ENCODE assay signal across 9 cellular contexts in genomic region chr18:5463390-5463789, GRCh38.
DNase-seq lines count a peak whose midpoint lies in the region; ATAC-seq, FAIRE-seq and TF ChIP-seq lines count a peak whose summit lies in the region.
"Had no signal": no experiment of that assay in that cellular context is flagged by ENCODE, and none has a peak within 500 bp of the region (broad histone marks: within the 10 kb centered on the region; RNA-seq: fewer than 3 reads in every experiment).

No MANE protein-coding gene starts in this region.

- H3K4me1 ChIP-seq in HEK293 (ENCODE audit: control insufficient read depth, insufficient read depth, low read length) (peaks cover 20% of the 10 kb centered on the region), adrenal gland (replicated peaks in 1 of 2) (peaks cover 8 to 39% of the 10 kb centered on the region in 2 donors), small intestine (ENCODE audit: control insufficient read depth in 2 of 2, insufficient read depth in 1 of 2, low read depth in 1 of 2, low read length in 1 of 2) (peaks cover 0 to 1% of the 10 kb centered on the region in 2 donors)

- H3K27ac ChIP-seq in HEK293 (ENCODE audit: extremely low read depth, low read depth, low read length) = no peak overlapping the region
- H3K27ac ChIP-seq in adrenal gland = peak overlapping the region in 2 of 5 donors; percentile 10 to 74
- H3K27ac ChIP-seq in small intestine (ENCODE audit: low read depth in 1 of 2, low read length in 1 of 2) = peak overlapping the region in 1 of 2 donors; percentile 40

- intact Hi-C loops in adrenal gland (cut with DNase I) = loop anchor here in 1 of 2 donors (5.0 kb wide), 1 partner anchor 79 kb away; the partner anchor contains the start of gene EPB41L3
- intact Hi-C loops in left ventricle myocardium superior (cut with micrococcal nuclease) = no loop called here

- H3K36me3 ChIP-seq in HEK293 (ENCODE audit: control insufficient read depth in 2 of 2, insufficient read depth in 1 of 2, low read length in 2 of 2) (no peaks in the 10 kb centered on the region), adrenal gland (replicated peaks in 1 of 2) (no peaks in the 10 kb centered on the region), small intestine (ENCODE audit: control insufficient read depth in 2 of 2, insufficient read depth in 2 of 2, low read length in 2 of 2) (peaks cover 0 to 3% of the 10 kb centered on the region in 2 donors)
- H3K36me3 ChIP-seq: esophagus squamous epithelium had no signal

- POLR2A ChIA-PET in HEK293 (lab: Yijun Ruan, JAX) = no interaction called here

- no peak for TF ChIP-seq POLR2A in adrenal gland (IDR thresholded peaks at IDR 0.05)

- H3K27me3 ChIP-seq in adrenal gland = no peaks in the 10 kb centered on the region
- no peaks in the 10 kb centered on the region for H3K27me3 ChIP-seq in small intestine (ENCODE audit: control insufficient read depth in 2 of 2, insufficient read depth in 2 of 2, low read length in 2 of 2)
- H3K27me3 ChIP-seq: esophagus squamous epithelium had no signal

- H3K4me3 ChIP-seq in HEK293 (ENCODE audit: low read depth, low read length) (no peak overlapping the region), adrenal gland (no peak overlapping the region), small intestine (ENCODE audit: low read depth in 1 of 2, low read length in 2 of 2) (no peak overlapping the region)
- H3K4me3 ChIP-seq: esophagus squamous epithelium had no signal

- H3K9me3 ChIP-seq in HEK293 (ENCODE audit: control insufficient read depth, insufficient read depth, low read depth, low read length) (no peaks in the 10 kb centered on the region), adrenal gland (replicated peaks in 1 of 3) (no peaks in the 10 kb centered on the region), small intestine (ENCODE audit: control insufficient read depth, low read depth) (no peaks in the 10 kb centered on the region)
- H3K9me3 ChIP-seq: esophagus squamous epithelium had no signal

- no peak for FAIRE-seq in small intestine (lab: Jason Lieb, UNC)

- CTCF ChIA-PET in HEK293 (lab: Yijun Ruan, JAX) = interaction anchor here (0.7 kb wide), 1 partner anchor 380 kb away, joined by 4 read pairs; no protein-coding TSS in a partner anchor

- WGBS in adrenal gland, 4 donors = 51 to 72% (median 62%) methylated on average over 4 to 5 of the region's 5 CpGs
- WGBS in small intestine, 3 donors = 50 to 69% (median 68%) methylated on average over 5 of the region's 5 CpGs

- no peak for TF ChIP-seq CTCF in HEK293 (tag by site-specific recombination; IDR thresholded peaks at IDR 0.05)
- TF ChIP-seq CTCF in adrenal gland (IDR thresholded peaks at IDR 0.05) = no peak

- DNase-seq in adrenal gland (peak in 6 of 7 donors; percentile 54 to 80 (median 69)), left ventricle myocardium superior (peak; percentile 68), small intestine (peak; percentile 72), C1 segment of cervical spinal cord (lab: John Stamatoyannopoulos, UW) (no peak), NCI-H146 treated with DMSO at 0.1 percent for 48 hours (lab: John Stamatoyannopoulos, UW; ENCODE audit: unreplicated experiment) (no peak), NCI-H524 treated with DMSO at 0.1 percent for 48 hours (lab: John Stamatoyannopoulos, UW) (no peak)
- DNase-seq: esophagus squamous epithelium had no signal

- ATAC-seq in left ventricle myocardium superior (peak; percentile 95), HG03280 (IDR thresholded peaks at IDR 0.05; ENCODE audit: unreplicated experiment) (no peak)

TF ChIP-seq in HEK293, 187 proteins besides CTCF, POLR2A, EP300 and RAD21 (continues in another document):
- TF ChIP-seq ZNF37A (tag by site-specific recombination; IDR thresholded peaks at IDR 0.05) = no peak
- peak; percentile 24; the same call in 1 of the 2 replicates for TF ChIP-seq ZBTB17 (tag by site-specific recombination; IDR thresholded peaks at IDR 0.05)
- TF ChIP-seq, protein P1, sequence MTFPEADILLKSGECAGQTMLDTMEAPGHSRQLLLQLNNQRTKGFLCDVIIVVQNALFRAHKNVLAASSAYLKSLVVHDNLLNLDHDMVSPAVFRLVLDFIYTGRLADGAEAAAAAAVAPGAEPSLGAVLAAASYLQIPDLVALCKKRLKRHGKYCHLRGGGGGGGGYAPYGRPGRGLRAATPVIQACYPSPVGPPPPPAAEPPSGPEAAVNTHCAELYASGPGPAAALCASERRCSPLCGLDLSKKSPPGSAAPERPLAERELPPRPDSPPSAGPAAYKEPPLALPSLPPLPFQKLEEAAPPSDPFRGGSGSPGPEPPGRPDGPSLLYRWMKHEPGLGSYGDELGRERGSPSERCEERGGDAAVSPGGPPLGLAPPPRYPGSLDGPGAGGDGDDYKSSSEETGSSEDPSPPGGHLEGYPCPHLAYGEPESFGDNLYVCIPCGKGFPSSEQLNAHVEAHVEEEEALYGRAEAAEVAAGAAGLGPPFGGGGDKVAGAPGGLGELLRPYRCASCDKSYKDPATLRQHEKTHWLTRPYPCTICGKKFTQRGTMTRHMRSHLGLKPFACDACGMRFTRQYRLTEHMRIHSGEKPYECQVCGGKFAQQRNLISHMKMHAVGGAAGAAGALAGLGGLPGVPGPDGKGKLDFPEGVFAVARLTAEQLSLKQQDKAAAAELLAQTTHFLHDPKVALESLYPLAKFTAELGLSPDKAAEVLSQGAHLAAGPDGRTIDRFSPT (tag by site-specific recombination; IDR thresholded peaks at IDR 0.05) = 0 out of 2 replicates have a peak, but pooled peaks have one; percentile 30
- no peak for TF ChIP-seq SP3 (tag by site-specific recombination; IDR thresholded peaks at IDR 0.05)
- no peak for TF ChIP-seq ZNF555 (tag by site-specific recombination; conservative IDR thresholded peaks at IDR 0.05)
- TF ChIP-seq ZNF366 (tag by site-specific recombination; conservative IDR thresholded peaks at IDR 0.05) = peak; percentile 60; the same call in 1 of the 2 replicates
- no peak for TF ChIP-seq GLIS2 (tag by site-specific recombination; IDR thresholded peaks at IDR 0.05)
- TF ChIP-seq ZNF629 (tag by site-specific recombination; IDR thresholded peaks at IDR 0.05) = peak; percentile 54; the same call in 1 of the 2 replicates
- no peak for TF ChIP-seq ZNF274 (IDR thresholded peaks at IDR 0.05; ENCODE audit: low read length)
- no peak for TF ChIP-seq ZNF274 (tag by site-specific recombination; IDR thresholded peaks at IDR 0.05; ENCODE audit: borderline replicate concordance)
- TF ChIP-seq ZNF16 (tag by site-specific recombination; IDR thresholded peaks at IDR 0.05; ENCODE audit: low read depth) = no peak
- TF ChIP-seq ZNF394 (tag by site-specific recombination; IDR thresholded peaks at IDR 0.05; ENCODE audit: borderline replicate concordance) = peak; percentile 26; the same call in 1 of the 2 replicates
- no peak for TF ChIP-seq ZNF169 (tag by site-specific recombination; IDR thresholded peaks at IDR 0.05)
- no peak for TF ChIP-seq PRDM1 (tag by site-specific recombination; IDR thresholded peaks at IDR 0.05)
- TF ChIP-seq ZNF626 (tag by site-specific recombination; IDR thresholded peaks at IDR 0.05) = no peak
- TF ChIP-seq ZNF658 (tag by site-specific recombination; IDR thresholded peaks at IDR 0.05) = no peak
- TF ChIP-seq ZNF600 (tag by site-specific recombination; IDR thresholded peaks at IDR 0.05) = 0 out of 2 replicates have a peak, but pooled peaks have one; percentile 27
- TF ChIP-seq, protein P2, sequence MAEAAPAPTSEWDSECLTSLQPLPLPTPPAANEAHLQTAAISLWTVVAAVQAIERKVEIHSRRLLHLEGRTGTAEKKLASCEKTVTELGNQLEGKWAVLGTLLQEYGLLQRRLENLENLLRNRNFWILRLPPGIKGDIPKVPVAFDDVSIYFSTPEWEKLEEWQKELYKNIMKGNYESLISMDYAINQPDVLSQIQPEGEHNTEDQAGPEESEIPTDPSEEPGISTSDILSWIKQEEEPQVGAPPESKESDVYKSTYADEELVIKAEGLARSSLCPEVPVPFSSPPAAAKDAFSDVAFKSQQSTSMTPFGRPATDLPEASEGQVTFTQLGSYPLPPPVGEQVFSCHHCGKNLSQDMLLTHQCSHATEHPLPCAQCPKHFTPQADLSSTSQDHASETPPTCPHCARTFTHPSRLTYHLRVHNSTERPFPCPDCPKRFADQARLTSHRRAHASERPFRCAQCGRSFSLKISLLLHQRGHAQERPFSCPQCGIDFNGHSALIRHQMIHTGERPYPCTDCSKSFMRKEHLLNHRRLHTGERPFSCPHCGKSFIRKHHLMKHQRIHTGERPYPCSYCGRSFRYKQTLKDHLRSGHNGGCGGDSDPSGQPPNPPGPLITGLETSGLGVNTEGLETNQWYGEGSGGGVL (tag by site-specific recombination; IDR thresholded peaks at IDR 0.05) = peak; percentile 79
- TF ChIP-seq, protein P3, sequence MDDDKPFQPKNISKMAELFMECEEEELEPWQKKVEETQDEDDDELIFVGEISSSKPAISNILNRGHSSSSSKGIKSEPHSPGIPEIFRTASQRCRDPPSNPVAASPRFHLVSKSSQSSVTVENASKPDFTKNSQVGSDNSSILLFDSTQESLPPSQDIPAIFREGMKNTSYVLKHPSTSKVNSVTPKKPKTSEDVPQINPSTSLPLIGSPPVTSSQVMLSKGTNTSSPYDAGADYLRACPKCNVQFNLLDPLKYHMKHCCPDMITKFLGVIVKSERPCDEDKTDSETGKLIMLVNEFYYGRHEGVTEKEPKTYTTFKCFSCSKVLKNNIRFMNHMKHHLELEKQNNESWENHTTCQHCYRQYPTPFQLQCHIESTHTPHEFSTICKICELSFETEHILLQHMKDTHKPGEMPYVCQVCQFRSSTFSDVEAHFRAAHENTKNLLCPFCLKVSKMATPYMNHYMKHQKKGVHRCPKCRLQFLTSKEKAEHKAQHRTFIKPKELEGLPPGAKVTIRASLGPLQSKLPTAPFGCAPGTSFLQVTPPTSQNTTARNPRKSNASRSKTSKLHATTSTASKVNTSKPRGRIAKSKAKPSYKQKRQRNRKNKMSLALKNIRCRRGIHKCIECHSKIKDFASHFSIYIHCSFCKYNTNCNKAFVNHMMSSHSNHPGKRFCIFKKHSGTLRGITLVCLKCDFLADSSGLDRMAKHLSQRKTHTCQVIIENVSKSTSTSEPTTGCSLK (tag by site-specific recombination; IDR thresholded peaks at IDR 0.05) = no peak
- no peak; the same call in 1 of the 2 replicates for TF ChIP-seq ZFP37 (tag by site-specific recombination; IDR thresholded peaks at IDR 0.05)
- TF ChIP-seq ZNF660 (tag by site-specific recombination; IDR thresholded peaks at IDR 0.05) = no peak
- TF ChIP-seq ZNF335 (tag by site-specific recombination; conservative IDR thresholded peaks at IDR 0.05) = 0 out of 2 replicates have a peak, but pooled peaks have one; percentile 22
- TF ChIP-seq ZBTB1 (tag by site-specific recombination; IDR thresholded peaks at IDR 0.05) = no peak

Comparison
In these comparisons a context has a peak if more than half of its experiments do, and no peak if none do; other contexts are left out.
1. DNase-seq: peak in adrenal gland (6 of 7), left ventricle myocardium superior (single experiment) and small intestine (single experiment); none in C1 segment of cervical spinal cord (0 of 14), NCI-H146 treated with DMSO at 0.1 percent for 48 hours (single experiment) and NCI-H524 treated with DMSO at 0.1 percent for 48 hours (single experiment).